Comparison of ENCODE assay signal across 10 cellular contexts in genomic region chr7:144384555-144385245, GRCh38. TPM values are rescaled to one million over a fixed set of nuclear protein-coding genes. Genes with fewer than 3 reads are reported as not detected.
DNase-seq lines count a peak whose midpoint lies in the region; ATAC-seq and TF ChIP-seq lines count a peak whose summit lies in the region.
"Had no signal": no experiment of that assay in that cellular context is flagged by ENCODE, and none has a peak within 500 bp of the region (broad histone marks: within the 10 kb centered on the region; RNA-seq: fewer than 3 reads in every experiment).

No MANE protein-coding gene starts in this region.

- intact Hi-C loops in aorta (cut with DNase I): no loop called here

- peak; percentile 55 for ATAC-seq in GM18867 (IDR thresholded peaks at IDR 0.05; ENCODE audit: unreplicated experiment)
- peak; percentile 31; the same call in 1 of the 3 replicates for ATAC-seq in SK-N-SH treated with all-trans-retinoic acid at 6 μM for 48 hours
- no peak for ATAC-seq in aorta (ENCODE audit: low FRiP score)
- no peak for ATAC-seq in HG03139 (IDR thresholded peaks at IDR 0.05; ENCODE audit: unreplicated experiment)

- H3K4me1 ChIP-seq in aorta (ENCODE audit: control insufficient read depth in 1 of 2, insufficient read depth in 2 of 2, low read length in 2 of 2): no peaks in the 10 kb centered on the region

- H3K4me3 ChIP-seq in fibroblast of mammary gland (ENCODE audit: control insufficient read depth, low read depth, low read length) (no peak overlapping the region), aorta (ENCODE audit: low read length in 2 of 2) (no peak overlapping the region)
- H3K4me3 ChIP-seq: skin epidermis had no signal

- H3K27me3 ChIP-seq in aorta (ENCODE audit: control insufficient read depth in 1 of 2, insufficient read depth in 2 of 2, low read length in 1 of 2): no peaks in the 10 kb centered on the region

- H3K9me3 ChIP-seq in aorta (ENCODE audit: control insufficient read depth, low read length): no peaks in the 10 kb centered on the region

- 55 to 61% methylated on average over 12 of the region's 12 CpGs for WGBS in aorta, 2 donors

- no peak overlapping the region for H3K27ac ChIP-seq in aorta (ENCODE audit: low read depth in 1 of 2, low read length in 2 of 2)

- no peaks in the 10 kb centered on the region for H3K36me3 ChIP-seq in aorta (ENCODE audit: control insufficient read depth in 1 of 2, insufficient read depth in 2 of 2, low read length in 1 of 2)

- TF ChIP-seq CTCF in fibroblast of mammary gland (conservative IDR thresholded peaks at IDR 0.05; ENCODE audit: control insufficient read depth, insufficient read depth, low read depth, low read length): no peak

- peak; percentile 38 for DNase-seq in fibroblast of mammary gland (ENCODE audit: low read depth)
- peak; percentile 25 to 28 for DNase-seq in stimulated activated CD4-positive, alpha-beta T cell treated with anti-CD3 and anti-CD28 coated beads, Interleukin-1b, Interleukin-23, amount 100 ng/mL, for 4 hours (ENCODE audit: low read depth in 2 of 2)
- DNase-seq in pons (ENCODE audit: low spot score): no peak
- no peak for DNase-seq in aorta
- no peak for DNase-seq in globus pallidus (ENCODE audit: low spot score)

TF ChIP-seq in SK-N-SH treated with all-trans-retinoic acid at 6 μM for 48 hours, 23 proteins besides CTCF, POLR2A, EP300 and RAD21:
- TF ChIP-seq CSDC2 (CRISPR knock-in tag; IDR thresholded peaks at IDR 0.05) (no peak), RARB (CRISPR knock-in tag; IDR thresholded peaks at IDR 0.05) (no peak), ISL1 (CRISPR knock-in tag; IDR thresholded peaks at IDR 0.05) (no peak), BACH2 (CRISPR knock-in tag; IDR thresholded peaks at IDR 0.05; ENCODE audit: borderline replicate concordance) (no peak), ZNF70 (CRISPR knock-in tag; IDR thresholded peaks at IDR 0.05) (no peak), OSR1 (CRISPR knock-in tag; IDR thresholded peaks at IDR 0.05) (no peak)
- TF ChIP-seq, protein P1, sequence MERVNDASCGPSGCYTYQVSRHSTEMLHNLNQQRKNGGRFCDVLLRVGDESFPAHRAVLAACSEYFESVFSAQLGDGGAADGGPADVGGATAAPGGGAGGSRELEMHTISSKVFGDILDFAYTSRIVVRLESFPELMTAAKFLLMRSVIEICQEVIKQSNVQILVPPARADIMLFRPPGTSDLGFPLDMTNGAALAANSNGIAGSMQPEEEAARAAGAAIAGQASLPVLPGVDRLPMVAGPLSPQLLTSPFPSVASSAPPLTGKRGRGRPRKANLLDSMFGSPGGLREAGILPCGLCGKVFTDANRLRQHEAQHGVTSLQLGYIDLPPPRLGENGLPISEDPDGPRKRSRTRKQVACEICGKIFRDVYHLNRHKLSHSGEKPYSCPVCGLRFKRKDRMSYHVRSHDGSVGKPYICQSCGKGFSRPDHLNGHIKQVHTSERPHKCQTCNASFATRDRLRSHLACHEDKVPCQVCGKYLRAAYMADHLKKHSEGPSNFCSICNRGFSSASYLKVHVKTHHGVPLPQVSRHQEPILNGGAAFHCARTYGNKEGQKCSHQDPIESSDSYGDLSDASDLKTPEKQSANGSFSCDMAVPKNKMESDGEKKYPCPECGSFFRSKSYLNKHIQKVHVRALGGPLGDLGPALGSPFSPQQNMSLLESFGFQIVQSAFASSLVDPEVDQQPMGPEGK (CRISPR knock-in tag; IDR thresholded peaks at IDR 0.05; ENCODE audit: borderline replicate concordance): no peak

RNA-seq across cellular contexts. Expression of gene NOBOX, which starts 18.8 kb away (rescaled TPM):
- total RNA-seq in aorta: not detected
- not detected for polyA plus RNA-seq in aorta
- total RNA-seq: SK-MEL-5 had no signal

RNA-seq across cellular contexts. Expression of gene ARHGEF5, which starts 29.5 kb away (rescaled TPM):
- 10 to 100 TPM in 1 of 2 donors, 1 to 10 TPM in 1; 9.0 to 14.5 TPM for total RNA-seq in aorta
- polyA plus RNA-seq in aorta: 1 to 10 TPM; 2.5 to 9.1 TPM
- total RNA-seq: SK-MEL-5 had no signal

Comparison
In these comparisons a context has a peak if more than half of its experiments do, and no peak if none do; other contexts are left out.
1. ATAC-seq: peak in GM18867 (single experiment) and SK-N-SH treated with all-trans-retinoic acid at 6 μM for 48 hours (single experiment); none in aorta (single experiment) and HG03139 (single experiment).
2. DNase-seq: peak in fibroblast of mammary gland (single experiment) and stimulated activated CD4-positive, alpha-beta T cell treated with anti-CD3 and anti-CD28 coated beads, Interleukin-1b, Interleukin-23, amount 100 ng/mL, for 4 hours (2 of 2); none in pons (single experiment), aorta (0 of 2) and globus pallidus (single experiment).